Comparison of ENCODE assay signal across 8 cellular contexts in the genomic region with DNA sequence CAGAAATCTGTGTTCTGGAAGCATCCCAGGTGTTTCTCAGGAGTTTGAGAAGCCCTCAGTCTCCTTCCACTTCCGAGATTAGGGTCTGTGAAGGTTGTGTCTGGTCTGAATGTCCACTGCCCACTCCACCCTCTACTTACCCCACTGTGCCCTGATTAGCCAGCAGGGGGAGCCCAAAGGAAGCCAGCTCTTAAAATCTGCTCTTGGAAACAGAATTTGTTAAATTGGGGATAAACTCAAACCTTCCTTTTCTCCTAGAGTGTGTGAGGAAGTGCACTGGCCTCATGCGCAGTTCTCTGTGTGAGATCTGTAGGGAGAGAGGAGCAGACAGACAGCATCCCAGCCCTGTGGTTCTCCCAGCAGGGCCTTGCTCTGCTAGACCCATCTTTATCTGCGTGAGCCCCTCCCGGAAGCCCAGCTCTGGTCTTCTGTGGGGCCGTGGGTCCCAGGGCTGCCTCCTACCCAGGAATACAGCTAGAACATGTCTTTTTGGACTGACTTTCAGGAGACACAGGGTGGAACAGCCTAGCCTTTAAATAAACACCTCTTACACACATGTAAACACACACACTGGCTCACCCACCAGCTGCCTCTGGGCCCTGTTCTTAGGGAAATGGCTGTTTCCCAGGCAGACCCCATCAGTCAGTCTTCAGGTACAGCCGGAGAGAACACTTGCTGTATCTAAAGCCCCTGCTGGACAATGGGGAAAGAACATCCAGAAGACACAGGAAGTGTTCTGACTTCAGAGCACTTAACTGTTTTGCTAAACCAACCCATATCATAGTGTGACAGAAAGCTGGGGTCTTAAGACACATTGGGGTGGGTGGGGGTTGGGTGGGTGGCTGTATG. TPM values are rescaled to one million over a fixed set of nuclear protein-coding genes. Genes with fewer than 3 reads are reported as not detected.
DNase-seq lines count a peak whose midpoint lies in the region; ATAC-seq and TF ChIP-seq lines count a peak whose summit lies in the region.

No MANE protein-coding gene starts in this region.

- no peak for TF ChIP-seq EP300 in stomach (IDR thresholded peaks at IDR 0.05)

- H3K9me3 ChIP-seq in lung (ENCODE audit: control insufficient read depth in 2 of 2, insufficient read depth in 1 of 2, low read length in 1 of 2), result no peaks in the 10 kb centered on the region
- H3K9me3 ChIP-seq in stomach, result no peaks in the 10 kb centered on the region

- in situ Hi-C loops in KBM-7 (cut with MboI; ENCODE audit: low pct_unique_long_range_greater_than_20kb, low sequenced_read_pairs), result loop anchor here (10.0 to 25.0 kb wide), 2 partner anchors 118 to 254 kb away; no protein-coding TSS in a partner anchor

- TF ChIP-seq POLR2A in stomach (IDR thresholded peaks at IDR 0.05), result no peak

- H3K4me3 ChIP-seq in lung, result no peak overlapping the region
- no peak overlapping the region for H3K4me3 ChIP-seq in stomach

- WGBS in lung, 2 donors, result 76% methylated on average over 6 of the region's 6 CpGs
- WGBS in stomach, 5 donors, result 59 to 63% (median 61%) methylated on average over 6 of the region's 6 CpGs

- intact Hi-C loops in stomach (cut with DNase I; ENCODE audit: low total_unique reads), result loop anchor here (5.0 kb wide), 2 partner anchors 71 to 254 kb away; no protein-coding TSS in a partner anchor

- H3K4me1 ChIP-seq in lung (ENCODE audit: control insufficient read depth in 2 of 2, insufficient read depth in 2 of 2, low read length in 2 of 2) (peaks cover 3 to 6% of the 10 kb centered on the region in 2 donors), stomach (peaks cover 25 to 34% (median 29%) of the 10 kb centered on the region in 4 donors)

- H3K36me3 ChIP-seq in lung (ENCODE audit: control insufficient read depth in 2 of 2, insufficient read depth in 2 of 2, low read length in 2 of 2) (peaks cover 7 to 10% of the 10 kb centered on the region in 2 donors), stomach (peaks cover 0 to 19% (median 13%) of the 10 kb centered on the region in 4 donors)

- POLR2A ChIA-PET in GM10248 (lab: Yijun Ruan, JAX), result no interaction called here

- H3K27ac ChIP-seq in lung (ENCODE audit: low read depth in 1 of 2, low read length in 1 of 2), result no peak overlapping the region
- H3K27ac ChIP-seq in stomach, result no peak overlapping the region

- CTCF ChIA-PET in GM10248 (lab: Yijun Ruan, JAX), result interaction anchor here (0.6 to 11.8 kb wide), 52 partner anchors 9 to 1196 kb away, joined by 3 to 452 read pairs (median 7); partner anchors contain the start of gene SMYD2

- DNase-seq in A172 (ENCODE audit: low spot score), result peak; percentile 69
- DNase-seq in GM10248 (ENCODE audit: extremely low spot score), result peak; percentile 62
- peak; percentile 58 for DNase-seq in KBM-7
- DNase-seq in T1000 (lab: John Stamatoyannopoulos, UW), result peak; percentile 33
- peak; percentile 47 for DNase-seq in cerebellar cortex (ENCODE audit: low spot score)
- peak; percentile 51 for DNase-seq in lung (ENCODE audit: low spot score)
- DNase-seq in stomach, result peak; percentile 66

- ATAC-seq in lung (ENCODE audit: insufficient read depth, low FRiP score), result peak; percentile 48
- no peak for ATAC-seq in HG03196 (IDR thresholded peaks at IDR 0.05; ENCODE audit: unreplicated experiment)

- TF ChIP-seq CTCF in GM10248 (IDR thresholded peaks at IDR 0.05; ENCODE audit: control extremely low read depth, extremely low read depth, low read depth, missing control alignments) (peak; percentile 80), lung (IDR thresholded peaks at IDR 0.05; ENCODE audit: control extremely low read depth, extremely low read depth) (peak; percentile 42), stomach (IDR thresholded peaks at IDR 0.05) (peak in 5 of 7 experiments; percentile 51 to 80 (median 77))

- H3K27me3 ChIP-seq in lung (ENCODE audit: control insufficient read depth, insufficient read depth) (no peaks in the 10 kb centered on the region), stomach (no peaks in the 10 kb centered on the region)

RNA-seq across cellular contexts. Expression of gene SMYD2, which starts 52.2 kb away (rescaled TPM):
- total RNA-seq in A172 (2014; rRNA removed; shearing (Covaris generic)), result 77.2 and 81.1 TPM in 2 replicates
- total RNA-seq in lung (10 to 100 TPM; 31.2 to 48.6 TPM), stomach (10 to 100 TPM in 4 of 5 donors, 1 to 10 TPM in 1; 8.2 to 68.7 (median 27.9) TPM)
- polyA plus RNA-seq in lung (10 to 100 TPM; 20.6 to 25.2 TPM), stomach (10 to 100 TPM; 22.0 to 28.2 (median 22.3) TPM)
